In the genomic region with DNA sequence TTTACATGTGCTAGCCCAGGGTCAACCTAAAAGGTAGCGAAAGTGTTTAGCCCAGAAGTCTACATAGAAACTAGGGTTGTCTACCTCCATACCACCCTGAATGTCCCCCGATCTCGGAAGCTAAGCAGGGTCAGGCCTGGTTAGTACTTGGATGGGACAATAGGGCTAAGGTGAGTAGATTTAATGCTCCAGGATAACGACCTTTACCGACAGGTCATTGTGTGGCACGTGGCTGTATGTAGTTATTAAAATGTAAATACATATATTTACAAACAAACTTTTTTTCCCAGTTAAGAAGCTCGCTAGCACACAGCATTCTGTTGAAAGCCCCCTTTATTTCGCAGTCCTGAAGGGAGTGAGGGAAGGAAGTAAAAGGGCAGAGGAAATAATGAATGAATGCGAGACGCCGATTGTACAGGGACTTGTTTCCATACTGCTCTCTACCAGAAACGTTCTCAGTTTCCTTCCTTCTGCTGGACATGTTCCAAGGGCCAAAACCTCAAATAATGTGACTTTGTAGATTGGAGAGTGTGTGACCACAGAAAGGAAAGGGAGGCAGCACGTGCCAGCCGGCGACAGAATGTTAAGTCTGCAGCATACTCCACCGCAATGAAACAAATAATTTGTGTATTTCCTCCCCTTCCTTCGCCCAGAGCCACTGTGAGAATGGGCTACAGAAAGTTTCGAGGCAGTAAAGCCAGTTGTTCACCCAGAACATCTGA, we compare ENCODE assay signal across 8 cellular contexts. TPM values are rescaled to one million over a fixed set of nuclear protein-coding genes. Genes with fewer than 3 reads are reported as not detected.
DNase-seq lines count a peak whose midpoint lies in the region; ATAC-seq lines count a peak whose summit lies in the region.

No MANE protein-coding gene starts in this region.

- peaks cover 0 to 7% (median 0%) of the 10 kb centered on the region in 11 experiments; a peak in 2 of 22 replicates for H4K20me1 ChIP-seq in BLaER1 treated with 17β-estradiol and CSF1 and Interleukin-3, amounts not matched to agents 10 nM and 100 nM

- H3K27me3 ChIP-seq in BLaER1 treated with 17β-estradiol and CSF1 and Interleukin-3, amounts not matched to agents 10 nM and 100 nM = no peaks in the 10 kb centered on the region

- no peaks in the 10 kb centered on the region for H3K9me3 ChIP-seq in BLaER1 treated with 17β-estradiol and CSF1 and Interleukin-3, amounts not matched to agents 10 nM and 100 nM (replicated peaks in 1 of 11)

- intact Hi-C loops in left colon (cut with DNase I, micrococcal nuclease) = no loop called here

- peaks cover 0 to 26% (median 5%) of the 10 kb centered on the region in 11 experiments; a peak in 8 of 22 replicates for H3K36me3 ChIP-seq in BLaER1 treated with 17β-estradiol and CSF1 and Interleukin-3, amounts not matched to agents 10 nM and 100 nM

- peak overlapping the region; percentile 76 to 96 (median 89) for H3K4me2 ChIP-seq in BLaER1 treated with 17β-estradiol and CSF1 and Interleukin-3, amounts not matched to agents 10 nM and 100 nM

- H3K4me1 ChIP-seq in BLaER1 treated with 17β-estradiol and CSF1 and Interleukin-3, amounts not matched to agents 10 nM and 100 nM = peaks cover 18 to 35% (median 25%) of the 10 kb centered on the region in 10 experiments

- H3K4me3 ChIP-seq in BLaER1 treated with 17β-estradiol and CSF1 and Interleukin-3, amounts not matched to agents 10 nM and 100 nM = peak overlapping the region; percentile 76 to 84 (median 80)

- peak overlapping the region; percentile 81 to 92 (median 90) for H3K9ac ChIP-seq in BLaER1 treated with 17β-estradiol and CSF1 and Interleukin-3, amounts not matched to agents 10 nM and 100 nM

- H3K27ac ChIP-seq in BLaER1 treated with 17β-estradiol and CSF1 and Interleukin-3, amounts not matched to agents 10 nM and 100 nM = peak overlapping the region; percentile 54 to 91 (median 89)

- ATAC-seq in GM19035 (IDR thresholded peaks at IDR 0.05; ENCODE audit: unreplicated experiment) (peak; percentile 22), HG03442 (IDR thresholded peaks at IDR 0.05; ENCODE audit: unreplicated experiment) (peak; percentile 3), left colon (peak; percentile 10), GM18498 (IDR thresholded peaks at IDR 0.05; ENCODE audit: unreplicated experiment) (no peak)

- DNase-seq in T follicular helper cell (ENCODE audit: low read depth) = peak; percentile 21
- DNase-seq in central memory CD4-positive, alpha-beta T cell = peak; percentile 40
- DNase-seq in left colon = peak; percentile 28 to 32
- peak; percentile 3 for DNase-seq in stimulated activated CD8-positive, alpha-beta memory T cell treated with anti-CD3 and anti-CD28 coated beads, Interleukin-2, amount 100 ng/mL, for 1 hour (ENCODE audit: low read depth in 2 of 2)

RNA-seq across cellular contexts. Expression of a gene that starts 0.6 kb away (rescaled TPM):
- 10 to 100 TPM in 1 of 2 donors, 1 to 10 TPM in 1; 6.7 to 11.6 TPM for total RNA-seq in left colon

RNA-seq across cellular contexts. Expression of a gene that starts 0.7 kb away (rescaled TPM):
- 10 to 100 TPM; 10.4 to 11.2 TPM for total RNA-seq in left colon
